In the genomic region with DNA sequence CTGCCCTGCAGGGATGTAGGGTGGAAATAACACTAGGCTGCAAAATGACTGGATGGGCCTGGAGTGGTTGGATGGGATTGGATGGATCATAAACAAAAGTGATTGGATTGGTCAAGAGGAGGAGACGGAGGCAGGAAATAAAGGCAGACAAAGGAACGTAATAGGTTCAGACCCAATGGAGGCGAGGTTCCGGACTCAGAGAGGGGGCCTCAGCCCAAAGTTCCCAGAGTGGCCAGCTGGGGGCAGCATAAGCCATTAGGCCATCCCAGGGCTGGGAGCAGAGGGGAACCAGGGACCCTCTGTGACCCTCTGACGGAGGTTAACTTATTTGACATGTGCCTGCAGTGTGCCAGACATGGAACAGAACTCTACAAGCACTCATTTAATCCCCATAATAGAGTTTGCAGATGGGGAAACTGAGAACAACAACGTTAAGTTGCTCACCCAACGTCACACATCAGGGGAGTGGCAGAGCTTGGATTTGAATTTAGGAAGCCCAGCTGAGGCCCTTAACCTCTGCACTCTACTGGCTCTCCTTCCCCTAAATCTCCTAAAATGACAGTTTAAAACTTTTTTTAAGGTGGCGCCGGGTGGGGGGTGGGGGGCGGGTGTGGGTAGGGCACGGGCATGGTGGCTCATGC, we compare ENCODE assay signal across 1 cellular context.
TF ChIP-seq lines count a peak whose summit lies in the region.

No MANE protein-coding gene starts in this region.

TF ChIP-seq in K562, 482 proteins besides CTCF, POLR2A, EP300 and RAD21 (continued from another document and continues in another):
- TF ChIP-seq, protein P1, sequence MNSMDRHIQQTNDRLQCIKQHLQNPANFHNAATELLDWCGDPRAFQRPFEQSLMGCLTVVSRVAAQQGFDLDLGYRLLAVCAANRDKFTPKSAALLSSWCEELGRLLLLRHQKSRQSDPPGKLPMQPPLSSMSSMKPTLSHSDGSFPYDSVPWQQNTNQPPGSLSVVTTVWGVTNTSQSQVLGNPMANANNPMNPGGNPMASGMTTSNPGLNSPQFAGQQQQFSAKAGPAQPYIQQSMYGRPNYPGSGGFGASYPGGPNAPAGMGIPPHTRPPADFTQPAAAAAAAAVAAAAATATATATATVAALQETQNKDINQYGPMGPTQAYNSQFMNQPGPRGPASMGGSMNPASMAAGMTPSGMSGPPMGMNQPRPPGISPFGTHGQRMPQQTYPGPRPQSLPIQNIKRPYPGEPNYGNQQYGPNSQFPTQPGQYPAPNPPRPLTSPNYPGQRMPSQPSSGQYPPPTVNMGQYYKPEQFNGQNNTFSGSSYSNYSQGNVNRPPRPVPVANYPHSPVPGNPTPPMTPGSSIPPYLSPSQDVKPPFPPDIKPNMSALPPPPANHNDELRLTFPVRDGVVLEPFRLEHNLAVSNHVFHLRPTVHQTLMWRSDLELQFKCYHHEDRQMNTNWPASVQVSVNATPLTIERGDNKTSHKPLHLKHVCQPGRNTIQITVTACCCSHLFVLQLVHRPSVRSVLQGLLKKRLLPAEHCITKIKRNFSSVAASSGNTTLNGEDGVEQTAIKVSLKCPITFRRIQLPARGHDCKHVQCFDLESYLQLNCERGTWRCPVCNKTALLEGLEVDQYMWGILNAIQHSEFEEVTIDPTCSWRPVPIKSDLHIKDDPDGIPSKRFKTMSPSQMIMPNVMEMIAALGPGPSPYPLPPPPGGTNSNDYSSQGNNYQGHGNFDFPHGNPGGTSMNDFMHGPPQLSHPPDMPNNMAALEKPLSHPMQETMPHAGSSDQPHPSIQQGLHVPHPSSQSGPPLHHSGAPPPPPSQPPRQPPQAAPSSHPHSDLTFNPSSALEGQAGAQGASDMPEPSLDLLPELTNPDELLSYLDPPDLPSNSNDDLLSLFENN (IDR thresholded peaks at IDR 0.05; ENCODE audit: low read depth in 2 of 2, low read length in 2 of 2) = no peak
- TF ChIP-seq, protein P2, sequence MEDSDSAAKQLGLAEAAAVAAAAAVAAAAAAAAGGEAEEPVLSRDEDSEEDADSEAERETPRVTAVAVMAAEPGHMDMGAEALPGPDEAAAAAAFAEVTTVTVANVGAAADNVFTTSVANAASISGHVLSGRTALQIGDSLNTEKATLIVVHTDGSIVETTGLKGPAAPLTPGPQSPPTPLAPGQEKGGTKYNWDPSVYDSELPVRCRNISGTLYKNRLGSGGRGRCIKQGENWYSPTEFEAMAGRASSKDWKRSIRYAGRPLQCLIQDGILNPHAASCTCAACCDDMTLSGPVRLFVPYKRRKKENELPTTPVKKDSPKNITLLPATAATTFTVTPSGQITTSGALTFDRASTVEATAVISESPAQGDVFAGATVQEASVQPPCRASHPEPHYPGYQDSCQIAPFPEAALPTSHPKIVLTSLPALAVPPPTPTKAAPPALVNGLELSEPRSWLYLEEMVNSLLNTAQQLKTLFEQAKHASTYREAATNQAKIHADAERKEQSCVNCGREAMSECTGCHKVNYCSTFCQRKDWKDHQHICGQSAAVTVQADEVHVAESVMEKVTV (CRISPR knock-in tag; IDR thresholded peaks at IDR 0.05) = peak; percentile 79
- TF ChIP-seq, protein P3, sequence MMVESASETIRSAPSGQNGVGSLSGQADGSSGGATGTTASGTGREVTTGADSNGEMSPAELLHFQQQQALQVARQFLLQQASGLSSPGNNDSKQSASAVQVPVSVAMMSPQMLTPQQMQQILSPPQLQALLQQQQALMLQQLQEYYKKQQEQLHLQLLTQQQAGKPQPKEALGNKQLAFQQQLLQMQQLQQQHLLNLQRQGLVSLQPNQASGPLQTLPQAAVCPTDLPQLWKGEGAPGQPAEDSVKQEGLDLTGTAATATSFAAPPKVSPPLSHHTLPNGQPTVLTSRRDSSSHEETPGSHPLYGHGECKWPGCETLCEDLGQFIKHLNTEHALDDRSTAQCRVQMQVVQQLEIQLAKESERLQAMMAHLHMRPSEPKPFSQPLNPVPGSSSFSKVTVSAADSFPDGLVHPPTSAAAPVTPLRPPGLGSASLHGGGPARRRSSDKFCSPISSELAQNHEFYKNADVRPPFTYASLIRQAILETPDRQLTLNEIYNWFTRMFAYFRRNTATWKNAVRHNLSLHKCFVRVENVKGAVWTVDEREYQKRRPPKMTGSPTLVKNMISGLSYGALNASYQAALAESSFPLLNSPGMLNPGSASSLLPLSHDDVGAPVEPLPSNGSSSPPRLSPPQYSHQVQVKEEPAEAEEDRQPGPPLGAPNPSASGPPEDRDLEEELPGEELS (CRISPR knock-in tag; IDR thresholded peaks at IDR 0.05; ENCODE audit: borderline replicate concordance) = no peak
- TF ChIP-seq NFRKB (IDR thresholded peaks at IDR 0.05; ENCODE audit: low read depth) (no peak), SMC3 (conservative IDR thresholded peaks at IDR 0.05; ENCODE audit: insufficient read depth, low read depth, low read length) (peak; percentile 81), CXXC5 (CRISPR knock-in tag; IDR thresholded peaks at IDR 0.05) (no peak), JUNB (CRISPR knock-in tag; conservative IDR thresholded peaks at IDR 0.05) (no peak), ZNF23 (CRISPR knock-in tag; IDR thresholded peaks at IDR 0.05) (no peak), NFE2L1 (tag; IDR thresholded peaks at IDR 0.05; ENCODE audit: borderline replicate concordance, low read depth) (no peak), RBM25 (IDR thresholded peaks at IDR 0.05; ENCODE audit: low read depth, low read length, severe bottlenecking) (no peak), ZNF77 (CRISPR knock-in tag; IDR thresholded peaks at IDR 0.05) (no peak), ETV1 (tag; conservative IDR thresholded peaks at IDR 0.05; ENCODE audit: low read depth) (no peak; the same call in 1 of the 2 replicates), NCOR1 (IDR thresholded peaks at IDR 0.05) (no peak), ZNF3 (CRISPR knock-in tag; IDR thresholded peaks at IDR 0.05) (no peak), RFX1 (IDR thresholded peaks at IDR 0.05) (no peak), NCOA1 (IDR thresholded peaks at IDR 0.05; ENCODE audit: low read depth) (no peak), MAZ (CRISPR knock-in tag; conservative IDR thresholded peaks at IDR 0.05 in 1 of 2, IDR thresholded peaks at IDR 0.05 in 1 of 2) (peak in 1 of 2 experiments; percentile 63; a peak in 1 of 4 replicates), NFATC3 (IDR thresholded peaks at IDR 0.05) (no peak), ZNF324 (CRISPR knock-in tag; IDR thresholded peaks at IDR 0.05) (no peak), CC2D1A (IDR thresholded peaks at IDR 0.05) (peak; percentile 72), ZFP30 (CRISPR knock-in tag; IDR thresholded peaks at IDR 0.05; ENCODE audit: borderline replicate concordance) (no peak)
- TF ChIP-seq, protein P4, sequence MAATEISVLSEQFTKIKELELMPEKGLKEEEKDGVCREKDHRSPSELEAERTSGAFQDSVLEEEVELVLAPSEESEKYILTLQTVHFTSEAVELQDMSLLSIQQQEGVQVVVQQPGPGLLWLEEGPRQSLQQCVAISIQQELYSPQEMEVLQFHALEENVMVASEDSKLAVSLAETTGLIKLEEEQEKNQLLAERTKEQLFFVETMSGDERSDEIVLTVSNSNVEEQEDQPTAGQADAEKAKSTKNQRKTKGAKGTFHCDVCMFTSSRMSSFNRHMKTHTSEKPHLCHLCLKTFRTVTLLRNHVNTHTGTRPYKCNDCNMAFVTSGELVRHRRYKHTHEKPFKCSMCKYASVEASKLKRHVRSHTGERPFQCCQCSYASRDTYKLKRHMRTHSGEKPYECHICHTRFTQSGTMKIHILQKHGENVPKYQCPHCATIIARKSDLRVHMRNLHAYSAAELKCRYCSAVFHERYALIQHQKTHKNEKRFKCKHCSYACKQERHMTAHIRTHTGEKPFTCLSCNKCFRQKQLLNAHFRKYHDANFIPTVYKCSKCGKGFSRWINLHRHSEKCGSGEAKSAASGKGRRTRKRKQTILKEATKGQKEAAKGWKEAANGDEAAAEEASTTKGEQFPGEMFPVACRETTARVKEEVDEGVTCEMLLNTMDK (IDR thresholded peaks at IDR 0.05; ENCODE audit: borderline replicate concordance, insufficient read depth, low read depth, low read length, poor library complexity, severe bottlenecking) = peak; percentile 27
- TF ChIP-seq, protein P5, sequence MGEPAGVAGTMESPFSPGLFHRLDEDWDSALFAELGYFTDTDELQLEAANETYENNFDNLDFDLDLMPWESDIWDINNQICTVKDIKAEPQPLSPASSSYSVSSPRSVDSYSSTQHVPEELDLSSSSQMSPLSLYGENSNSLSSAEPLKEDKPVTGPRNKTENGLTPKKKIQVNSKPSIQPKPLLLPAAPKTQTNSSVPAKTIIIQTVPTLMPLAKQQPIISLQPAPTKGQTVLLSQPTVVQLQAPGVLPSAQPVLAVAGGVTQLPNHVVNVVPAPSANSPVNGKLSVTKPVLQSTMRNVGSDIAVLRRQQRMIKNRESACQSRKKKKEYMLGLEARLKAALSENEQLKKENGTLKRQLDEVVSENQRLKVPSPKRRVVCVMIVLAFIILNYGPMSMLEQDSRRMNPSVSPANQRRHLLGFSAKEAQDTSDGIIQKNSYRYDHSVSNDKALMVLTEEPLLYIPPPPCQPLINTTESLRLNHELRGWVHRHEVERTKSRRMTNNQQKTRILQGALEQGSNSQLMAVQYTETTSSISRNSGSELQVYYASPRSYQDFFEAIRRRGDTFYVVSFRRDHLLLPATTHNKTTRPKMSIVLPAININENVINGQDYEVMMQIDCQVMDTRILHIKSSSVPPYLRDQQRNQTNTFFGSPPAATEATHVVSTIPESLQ (CRISPR knock-in tag; IDR thresholded peaks at IDR 0.05) = no peak
- TF ChIP-seq, protein P6, sequence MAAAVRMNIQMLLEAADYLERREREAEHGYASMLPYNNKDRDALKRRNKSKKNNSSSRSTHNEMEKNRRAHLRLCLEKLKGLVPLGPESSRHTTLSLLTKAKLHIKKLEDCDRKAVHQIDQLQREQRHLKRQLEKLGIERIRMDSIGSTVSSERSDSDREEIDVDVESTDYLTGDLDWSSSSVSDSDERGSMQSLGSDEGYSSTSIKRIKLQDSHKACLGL (CRISPR knock-in tag; IDR thresholded peaks at IDR 0.05; ENCODE audit: borderline replicate concordance, poor library complexity, severe bottlenecking) = no peak
- TF ChIP-seq, protein P7, sequence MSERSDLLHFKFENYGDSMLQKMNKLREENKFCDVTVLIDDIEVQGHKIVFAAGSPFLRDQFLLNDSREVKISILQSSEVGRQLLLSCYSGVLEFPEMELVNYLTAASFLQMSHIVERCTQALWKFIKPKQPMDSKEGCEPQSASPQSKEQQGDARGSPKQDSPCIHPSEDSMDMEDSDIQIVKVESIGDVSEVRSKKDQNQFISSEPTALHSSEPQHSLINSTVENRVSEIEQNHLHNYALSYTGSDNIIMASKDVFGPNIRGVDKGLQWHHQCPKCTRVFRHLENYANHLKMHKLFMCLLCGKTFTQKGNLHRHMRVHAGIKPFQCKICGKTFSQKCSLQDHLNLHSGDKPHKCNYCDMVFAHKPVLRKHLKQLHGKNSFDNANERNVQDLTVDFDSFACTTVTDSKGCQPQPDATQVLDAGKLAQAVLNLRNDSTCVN (CRISPR knock-in tag; IDR thresholded peaks at IDR 0.05) = no peak
- TF ChIP-seq, protein P8, sequence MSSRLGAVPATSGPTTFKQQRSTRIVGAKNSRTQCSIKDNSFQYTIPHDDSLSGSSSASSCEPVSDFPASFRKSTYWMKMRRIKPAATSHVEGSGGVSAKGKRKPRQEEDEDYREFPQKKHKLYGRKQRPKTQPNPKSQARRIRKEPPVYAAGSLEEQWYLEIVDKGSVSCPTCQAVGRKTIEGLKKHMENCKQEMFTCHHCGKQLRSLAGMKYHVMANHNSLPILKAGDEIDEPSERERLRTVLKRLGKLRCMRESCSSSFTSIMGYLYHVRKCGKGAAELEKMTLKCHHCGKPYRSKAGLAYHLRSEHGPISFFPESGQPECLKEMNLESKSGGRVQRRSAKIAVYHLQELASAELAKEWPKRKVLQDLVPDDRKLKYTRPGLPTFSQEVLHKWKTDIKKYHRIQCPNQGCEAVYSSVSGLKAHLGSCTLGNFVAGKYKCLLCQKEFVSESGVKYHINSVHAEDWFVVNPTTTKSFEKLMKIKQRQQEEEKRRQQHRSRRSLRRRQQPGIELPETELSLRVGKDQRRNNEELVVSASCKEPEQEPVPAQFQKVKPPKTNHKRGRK (tag; IDR thresholded peaks at IDR 0.05) = no peak
- TF ChIP-seq, protein P9, sequence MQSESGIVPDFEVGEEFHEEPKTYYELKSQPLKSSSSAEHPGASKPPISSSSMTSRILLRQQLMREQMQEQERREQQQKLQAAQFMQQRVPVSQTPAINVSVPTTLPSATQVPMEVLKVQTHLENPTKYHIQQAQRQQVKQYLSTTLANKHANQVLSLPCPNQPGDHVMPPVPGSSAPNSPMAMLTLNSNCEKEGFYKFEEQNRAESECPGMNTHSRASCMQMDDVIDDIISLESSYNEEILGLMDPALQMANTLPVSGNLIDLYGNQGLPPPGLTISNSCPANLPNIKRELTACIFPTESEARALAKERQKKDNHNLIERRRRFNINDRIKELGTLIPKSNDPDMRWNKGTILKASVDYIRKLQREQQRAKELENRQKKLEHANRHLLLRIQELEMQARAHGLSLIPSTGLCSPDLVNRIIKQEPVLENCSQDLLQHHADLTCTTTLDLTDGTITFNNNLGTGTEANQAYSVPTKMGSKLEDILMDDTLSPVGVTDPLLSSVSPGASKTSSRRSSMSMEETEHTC (IDR thresholded peaks at IDR 0.05) = no peak
- TF ChIP-seq, protein P10, sequence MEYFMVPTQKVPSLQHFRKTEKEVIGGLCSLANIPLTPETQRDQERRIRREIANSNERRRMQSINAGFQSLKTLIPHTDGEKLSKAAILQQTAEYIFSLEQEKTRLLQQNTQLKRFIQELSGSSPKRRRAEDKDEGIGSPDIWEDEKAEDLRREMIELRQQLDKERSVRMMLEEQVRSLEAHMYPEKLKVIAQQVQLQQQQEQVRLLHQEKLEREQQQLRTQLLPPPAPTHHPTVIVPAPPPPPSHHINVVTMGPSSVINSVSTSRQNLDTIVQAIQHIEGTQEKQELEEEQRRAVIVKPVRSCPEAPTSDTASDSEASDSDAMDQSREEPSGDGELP (CRISPR knock-in tag; IDR thresholded peaks at IDR 0.05; ENCODE audit: borderline replicate concordance) = peak; percentile 50; the same call in 1 of the 2 replicates
- TF ChIP-seq, protein P11, sequence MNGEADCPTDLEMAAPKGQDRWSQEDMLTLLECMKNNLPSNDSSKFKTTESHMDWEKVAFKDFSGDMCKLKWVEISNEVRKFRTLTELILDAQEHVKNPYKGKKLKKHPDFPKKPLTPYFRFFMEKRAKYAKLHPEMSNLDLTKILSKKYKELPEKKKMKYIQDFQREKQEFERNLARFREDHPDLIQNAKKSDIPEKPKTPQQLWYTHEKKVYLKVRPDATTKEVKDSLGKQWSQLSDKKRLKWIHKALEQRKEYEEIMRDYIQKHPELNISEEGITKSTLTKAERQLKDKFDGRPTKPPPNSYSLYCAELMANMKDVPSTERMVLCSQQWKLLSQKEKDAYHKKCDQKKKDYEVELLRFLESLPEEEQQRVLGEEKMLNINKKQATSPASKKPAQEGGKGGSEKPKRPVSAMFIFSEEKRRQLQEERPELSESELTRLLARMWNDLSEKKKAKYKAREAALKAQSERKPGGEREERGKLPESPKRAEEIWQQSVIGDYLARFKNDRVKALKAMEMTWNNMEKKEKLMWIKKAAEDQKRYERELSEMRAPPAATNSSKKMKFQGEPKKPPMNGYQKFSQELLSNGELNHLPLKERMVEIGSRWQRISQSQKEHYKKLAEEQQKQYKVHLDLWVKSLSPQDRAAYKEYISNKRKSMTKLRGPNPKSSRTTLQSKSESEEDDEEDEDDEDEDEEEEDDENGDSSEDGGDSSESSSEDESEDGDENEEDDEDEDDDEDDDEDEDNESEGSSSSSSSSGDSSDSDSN (IDR thresholded peaks at IDR 0.05; ENCODE audit: borderline replicate concordance in 1 of 2, low read depth in 2 of 2, low read length in 2 of 2) = no peak
- TF ChIP-seq, protein P12, sequence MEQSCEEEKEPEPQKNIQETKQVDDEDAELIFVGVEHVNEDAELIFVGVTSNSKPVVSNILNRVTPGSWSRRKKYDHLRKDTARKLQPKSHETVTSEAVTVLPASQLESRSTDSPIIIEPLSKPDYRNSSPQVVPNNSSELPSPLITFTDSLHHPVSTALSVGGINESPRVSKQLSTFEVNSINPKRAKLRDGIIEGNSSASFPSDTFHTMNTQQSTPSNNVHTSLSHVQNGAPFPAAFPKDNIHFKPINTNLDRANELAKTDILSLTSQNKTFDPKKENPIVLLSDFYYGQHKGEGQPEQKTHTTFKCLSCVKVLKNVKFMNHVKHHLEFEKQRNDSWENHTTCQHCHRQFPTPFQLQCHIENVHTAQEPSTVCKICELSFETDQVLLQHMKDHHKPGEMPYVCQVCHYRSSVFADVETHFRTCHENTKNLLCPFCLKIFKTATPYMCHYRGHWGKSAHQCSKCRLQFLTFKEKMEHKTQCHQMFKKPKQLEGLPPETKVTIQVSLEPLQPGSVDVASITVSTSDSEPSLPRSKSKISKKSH (CRISPR knock-in tag; IDR thresholded peaks at IDR 0.05) = no peak
